Comparison of ENCODE assay signal across 8 cellular contexts in genomic region chr11:68841718-68842426, GRCh38. TPM values are rescaled to one million over a fixed set of nuclear protein-coding genes. Genes with fewer than 3 reads are reported as not detected.
DNase-seq lines count a peak whose midpoint lies in the region; ATAC-seq and TF ChIP-seq lines count a peak whose summit lies in the region.

Gene CPT1A (minus strand): TSS chr11:68841916. CDS start chr11:68815474, 26,442 bp downstream.

- peak within 1 kb of the TSS; percentile 85 to 90 for H3K4me3 ChIP-seq in Panc1 (ENCODE audit: low read depth in 2 of 2, low read length in 2 of 2)

- peak within 1 kb of the TSS; percentile 98 for H3K27ac ChIP-seq in Panc1 (ENCODE audit: low read length)
- H3K27ac ChIP-seq in substantia nigra (ENCODE audit: low read depth, low read length, poor library complexity, severe bottlenecking): peak within 1 kb of the TSS; percentile 42

- POLR2A ChIA-PET in Panc1 (lab: Charles Lee): no interaction called here

- DNase-seq in GDM1 (lab: John Stamatoyannopoulos, UW) (peak; percentile 68), Panc1 (ENCODE audit: low read depth, low spot score) (no peak), fibroblast of peridontal ligament (ENCODE audit: extremely low read depth) (peak; percentile 54), natural killer cell (peak; percentile 75), substantia nigra (lab: John Stamatoyannopoulos, UW) (peak in 25 of 49 donors; percentile 15 to 73 (median 49))
- peak; percentile 62 for DNase-seq in activated T-helper 9 cell treated with anti-CD3 and anti-CD28 coated beads, Interleukin-2, amount 50 U/mL, for 16 hours (ENCODE audit: low read depth)

- CTCF ChIA-PET in Panc1 (lab: Charles Lee): interaction anchor here (0.7 to 1.0 kb wide), 3 partner anchors 28 to 585 kb away, joined by 3 read pairs; no protein-coding TSS in a partner anchor

- peaks cover 31% of the 10 kb centered on the region for H3K4me1 ChIP-seq in Panc1 (ENCODE audit: control insufficient read depth, insufficient read depth, low read length)

- no TSS peak for BruUV-seq in Panc1 (replicated peaks; lab: Mats Ljungman, UMichigan)

- H3K9me3 ChIP-seq in Panc1 (ENCODE audit: control insufficient read depth, insufficient read depth, low read depth, low read length): no peaks in the 10 kb centered on the region

- in situ Hi-C loops in Panc1 (cut with HindIII; ENCODE audit: low pct_unique_long_range_greater_than_20kb, low sequenced_read_pairs): no loop called here

- H3K27me3 Mint-ChIP-seq in natural killer cell (ENCODE audit: low read depth in 2 of 2): no peaks in the 10 kb centered on the region

- no peaks in the 10 kb centered on the region for H3K9me3 Mint-ChIP-seq in natural killer cell

- no peaks in the 10 kb centered on the region for H3K27me3 ChIP-seq in Panc1 (ENCODE audit: control insufficient read depth, insufficient read depth, low read length)

- no peaks in the 10 kb centered on the region for H3K36me3 Mint-ChIP-seq in natural killer cell

- TF ChIP-seq CTCF in Panc1 (IDR thresholded peaks at IDR 0.05): no peak
- TF ChIP-seq CTCF in natural killer cell (IDR thresholded peaks at IDR 0.05): no peak

- H3K27ac Mint-ChIP-seq in natural killer cell: peak within 1 kb of the TSS; percentile 88 to 91

- intact Hi-C loops in Panc1 (cut with micrococcal nuclease; ENCODE audit: unreplicated experiment) (no loop called here), natural killer cell (cut with micrococcal nuclease) (no loop called here)

- ATAC-seq in HG03521 (IDR thresholded peaks at IDR 0.05; ENCODE audit: unreplicated experiment): peak; percentile 24
- peak; percentile 73 for ATAC-seq in Panc1
- ATAC-seq in natural killer cell: peak; percentile 59 to 70 (median 63)
- no peak for ATAC-seq in HG03139 (IDR thresholded peaks at IDR 0.05; ENCODE audit: unreplicated experiment)

- peaks cover 49 to 54% of the 10 kb centered on the region in 2 donors for H3K4me1 Mint-ChIP-seq in natural killer cell

- H3K4me3 Mint-ChIP-seq in natural killer cell: peak within 1 kb of the TSS; percentile 91

- H3K36me3 ChIP-seq in Panc1 (ENCODE audit: control insufficient read depth, insufficient read depth, low read length): no peaks in the 10 kb centered on the region

RNA-seq across cellular contexts. Expression of gene CPT1A, which starts in this region (rescaled TPM):
- total RNA-seq in Panc1 (2021; ENCODE audit: unreplicated experiment): 153 TPM
- polyA plus RNA-seq in Panc1 (2012; ENCODE audit: insufficient read length): 119 TPM
- total RNA-seq in natural killer cell: 100 to 1,000 TPM in 2 of 3 donors, 10 to 100 TPM in 1; 70.3 to 129 (median 100) TPM
